ENCODE assay signal across 20 cellular contexts in genomic region chr4:42492977-42493376, GRCh38.
DNase-seq lines count a peak whose midpoint lies in the region; ATAC-seq and TF ChIP-seq lines count a peak whose summit lies in the region.
"Had no signal": no experiment of that assay in that cellular context is flagged by ENCODE, and none has a peak within 500 bp of the region (broad histone marks: within the 10 kb centered on the region; RNA-seq: fewer than 3 reads in every experiment).

No MANE protein-coding gene starts in this region.

- H3K36me3 Mint-ChIP-seq in Caco-2 (ENCODE audit: insufficient read depth, unreplicated experiment): no peaks in the 10 kb centered on the region

- no peaks in the 10 kb centered on the region for H3K9me3 Mint-ChIP-seq in Caco-2 (ENCODE audit: unreplicated experiment)

- ATAC-seq in body of pancreas: peak; percentile 81
- peak; percentile 96 for ATAC-seq in mucosa of descending colon
- ATAC-seq in GM19035 (IDR thresholded peaks at IDR 0.05; ENCODE audit: unreplicated experiment): no peak
- ATAC-seq: GM23338, HCT116 had no signal

- H3K4me3 ChIP-seq in Caco-2 (ENCODE audit: low read depth, low read length): no peak overlapping the region
- H3K4me3 ChIP-seq in body of pancreas: no peak overlapping the region
- no peak overlapping the region for H3K4me3 ChIP-seq in mucosa of descending colon
- no peak overlapping the region for H3K4me3 ChIP-seq in GM23248
- H3K4me3 ChIP-seq: BLaER1, GM23338 had no signal

- in situ Hi-C loops in GM23248 (cut with MboI): no loop called here

- H3K9ac ChIP-seq in GM23248: no peak overlapping the region
- H3K9ac ChIP-seq: BLaER1 had no signal

- DNase-seq in Caco-2 (peak; percentile 47 to 69), HuH-7.5 (ENCODE audit: low spot score) (peak; percentile 4), body of pancreas (peak; percentile 19 to 60 (median 43)), mucosa of descending colon (peak in 1 of 3 donors; percentile 14), GM23248 (no peak), NCI-H1417 (lab: John Stamatoyannopoulos, UW) (no peak)
- no peak for DNase-seq in stimulated activated CD4-positive, alpha-beta T cell treated with anti-CD3 and anti-CD28 coated beads, Interleukin-2, amount 100 ng/mL, for 48 hours
- DNase-seq: 8988T; Calu3; CD4-positive, alpha-beta memory T cell; DMS79 treated with DMSO at 0.1 percent for 48 hours; GF-D8; H7; HFFc6 had no signal

- CTCF ChIA-PET in Caco-2 (lab: Charles Lee): no interaction called here

- BruUV-seq in Caco-2 (replicated peaks; lab: Mats Ljungman, UMichigan): no TSS peak

- no peaks in the 10 kb centered on the region for H3K9me2 ChIP-seq in GM23248 (ENCODE audit: insufficient read depth)

- no peaks in the 10 kb centered on the region for H3F3A ChIP-seq in GM23248 (ENCODE audit: insufficient read depth)

- H3K27me3 ChIP-seq in Caco-2 (replicated peaks; ENCODE audit: control insufficient read depth, insufficient read depth, low read length) (no peaks in the 10 kb centered on the region), body of pancreas (no peaks in the 10 kb centered on the region), GM23248 (replicated peaks; ENCODE audit: insufficient read depth) (no peaks in the 10 kb centered on the region)
- H3K27me3 ChIP-seq: BLaER1 had no signal

- H3K27me3 Mint-ChIP-seq in Caco-2 (ENCODE audit: insufficient read depth, unreplicated experiment): no peaks in the 10 kb centered on the region
- H3K27me3 Mint-ChIP-seq: CD4-positive, alpha-beta memory T cell had no signal

- H3K9me3 ChIP-seq in Caco-2 (no peaks in the 10 kb centered on the region), body of pancreas (no peaks in the 10 kb centered on the region), mucosa of descending colon (no peaks in the 10 kb centered on the region), GM23248 (ENCODE audit: low read depth) (no peaks in the 10 kb centered on the region)
- H3K9me3 ChIP-seq: BLaER1 had no signal

- no peak overlapping the region for H3K4me2 ChIP-seq in GM23248 (ENCODE audit: unreplicated experiment)
- H3K4me2 ChIP-seq: BLaER1, GM23338 had no signal

- WGBS in body of pancreas, 2 donors: 48 to 49% methylated on average over 7 of the region's 7 CpGs
- 47 to 60% methylated on average over 7 of the region's 7 CpGs for WGBS in GM23248 (ENCODE audit: low coverage in 1 of 2, low lambda C conversion rate in 2 of 2, missing lambda C conversion rate in 2 of 2), 2 experiments

- peak overlapping the region in 1 of 4 donors; percentile 36 for H3K27ac ChIP-seq in body of pancreas
- H3K27ac ChIP-seq in GM23248: no peak overlapping the region
- H3K27ac ChIP-seq: BLaER1, HL-60 had no signal

- TF ChIP-seq CTCF in Caco-2 (IDR thresholded peaks at IDR 0.05; ENCODE audit: insufficient read depth in 1 of 2, low read depth in 1 of 2, low read length in 1 of 2, severe bottlenecking in 1 of 2, unreplicated experiment in 1 of 2): no peak
- TF ChIP-seq CTCF in body of pancreas (IDR thresholded peaks at IDR 0.05): no peak
- TF ChIP-seq CTCF in mucosa of descending colon (IDR thresholded peaks at IDR 0.05): no peak

- no peak overlapping the region for H2AFZ ChIP-seq in GM23248
- H2AFZ ChIP-seq: GM23338 had no signal

- no peak for TF ChIP-seq POLR2A in body of pancreas (IDR thresholded peaks at IDR 0.05)

- intact Hi-C loops in Caco-2 (cut with micrococcal nuclease; ENCODE audit: unreplicated experiment): no loop called here
- intact Hi-C loops in body of pancreas (cut with DNase I): no loop called here
- intact Hi-C loops in mucosa of descending colon (cut with DNase I, micrococcal nuclease): no loop called here

- POLR2A ChIA-PET in Caco-2 (lab: Charles Lee): no interaction called here

- H3K4me1 Mint-ChIP-seq in Caco-2 (ENCODE audit: low read depth, unreplicated experiment): no peaks in the 10 kb centered on the region
- H3K4me1 Mint-ChIP-seq: CD14-positive monocyte had no signal

- H4K20me1 ChIP-seq in GM23248 (ENCODE audit: insufficient read depth): no peaks in the 10 kb centered on the region
- H4K20me1 ChIP-seq: BLaER1 had no signal

- H3K4me3 Mint-ChIP-seq in Caco-2 (ENCODE audit: unreplicated experiment): no peak overlapping the region
- H3K4me3 Mint-ChIP-seq: CD14-positive monocyte; CD4-positive, alpha-beta memory T cell; GM23338; HFFc6 had no signal

- peaks cover 12% of the 10 kb centered on the region for H3K4me1 ChIP-seq in Caco-2
- H3K4me1 ChIP-seq in body of pancreas: peaks cover 4% of the 10 kb centered on the region
- no peaks in the 10 kb centered on the region for H3K4me1 ChIP-seq in mucosa of descending colon (ENCODE audit: low read depth)
- H3K4me1 ChIP-seq in GM23248 (ENCODE audit: insufficient read depth): no peaks in the 10 kb centered on the region
- H3K4me1 ChIP-seq: BLaER1 had no signal

- H3K79me2 ChIP-seq in GM23248 (ENCODE audit: insufficient read depth): no peaks in the 10 kb centered on the region

- peak overlapping the region; percentile 38 for H3K27ac Mint-ChIP-seq in Caco-2 (ENCODE audit: unreplicated experiment)
- H3K27ac Mint-ChIP-seq: CD14-positive monocyte; CD4-positive, alpha-beta memory T cell; GM23338; HFFc6 had no signal

- H3K36me3 ChIP-seq in Caco-2 (ENCODE audit: control insufficient read depth, insufficient read depth, low read length) (no peaks in the 10 kb centered on the region), body of pancreas (replicated peaks in 1 of 2; ENCODE audit: insufficient read depth in 1 of 2, low read depth in 2 of 2) (no peaks in the 10 kb centered on the region), mucosa of descending colon (ENCODE audit: low read depth) (no peaks in the 10 kb centered on the region), GM23248 (ENCODE audit: low read depth) (no peaks in the 10 kb centered on the region)

Comparison
In these comparisons a context has a peak if more than half of its experiments do, and no peak if none do; other contexts are left out.
1. DNase-seq: peak in Caco-2 (2 of 2), HuH-7.5 (single experiment) and body of pancreas (4 of 4); none in stimulated activated CD4-positive, alpha-beta T cell treated with anti-CD3 and anti-CD28 coated beads, Interleukin-2, amount 100 ng/mL, for 48 hours (0 of 2), GM23248 (single experiment) and NCI-H1417 (0 of 3).